Comparison of ENCODE assay signal across 7 cellular contexts in genomic region chr17:2071024-2071385, GRCh38. TPM values are rescaled to one million over a fixed set of nuclear protein-coding genes. Genes with fewer than 3 reads are reported as not detected.
A peak's percentile ranks its signal among the peaks of the same experiment; 100 is the strongest.
DNase-seq lines count a peak whose midpoint lies in the region; ATAC-seq and TF ChIP-seq lines count a peak whose summit lies in the region.
"Had no signal": no experiment of that assay in that cellular context is flagged by ENCODE, and none has a peak within 500 bp of the region (broad histone marks: within the 10 kb centered on the region; RNA-seq: fewer than 3 reads in every experiment).

No MANE protein-coding gene starts in this region.

- no peaks in the 10 kb centered on the region for H3K27me3 ChIP-seq in trophoblast cell (ENCODE audit: insufficient read depth, low read length)

- H2AFZ ChIP-seq in trophoblast cell (ENCODE audit: insufficient read depth, low read length, poor library complexity): no peak overlapping the region

- H3K14ac ChIP-seq in trophoblast cell (ENCODE audit: low read length): no peak overlapping the region

- H2BK120ac ChIP-seq in trophoblast cell (ENCODE audit: insufficient read depth, low read length, poor library complexity): no peak overlapping the region

- peaks cover 3% of the 10 kb centered on the region; the same call in 1 of the 2 replicates for H3K9me3 Mint-ChIP-seq in HFFc6
- no peaks in the 10 kb centered on the region for H3K9me3 Mint-ChIP-seq in activated naive CD8-positive, alpha-beta T cell (ENCODE audit: low read depth)

- H3K18ac ChIP-seq in trophoblast cell (ENCODE audit: low read length): no peak overlapping the region

- DNase-seq in HFFc6 (no peak), trophoblast cell (peak in 1 of 2 donors; percentile 11), cerebellum (ENCODE audit: low spot score) (no peak), AG08396 (ENCODE audit: low spot score) (no peak)
- DNase-seq: activated CD8-positive, alpha-beta memory T cell treated with anti-CD3 and anti-CD28 coated beads, Interleukin-2, amount 50 U/mL, for 4 hours had no signal

- H3K36me3 Mint-ChIP-seq in HFFc6 (ENCODE audit: low read depth): peaks cover 42% of the 10 kb centered on the region
- peaks cover 26% of the 10 kb centered on the region for H3K36me3 Mint-ChIP-seq in activated naive CD8-positive, alpha-beta T cell

- peaks cover 5 to 18% of the 10 kb centered on the region in 2 experiments for H3K36me3 ChIP-seq in trophoblast cell (ENCODE audit: control insufficient read depth in 1 of 2, insufficient read depth in 2 of 2, low read length in 2 of 2)

- H3K9me3 ChIP-seq in trophoblast cell (ENCODE audit: insufficient read depth, low read depth, low read length): no peaks in the 10 kb centered on the region

- H2BK12ac ChIP-seq in trophoblast cell (ENCODE audit: low read length): peak overlapping the region; percentile 47

- no peak overlapping the region for H3K23ac ChIP-seq in trophoblast cell (ENCODE audit: low read length)

- peak overlapping the region; percentile 37 for H3K4me3 Mint-ChIP-seq in HFFc6
- H3K4me3 Mint-ChIP-seq in activated naive CD8-positive, alpha-beta T cell: no peak overlapping the region

- peaks cover 41 to 48% of the 10 kb centered on the region in 2 experiments for H3K4me1 ChIP-seq in trophoblast cell (ENCODE audit: control insufficient read depth in 1 of 2, insufficient read depth in 2 of 2, low read length in 2 of 2)

- no CpG with 5 or more reads among the region's 6 CpGs for WGBS in trophoblast cell (ENCODE audit: extremely low coverage, insufficient coverage, insufficient read length)

- H3K79me2 ChIP-seq in trophoblast cell (ENCODE audit: control insufficient read depth, insufficient read depth, low read length, poor library complexity): peaks cover 9% of the 10 kb centered on the region

- no peak overlapping the region for H3K4me2 ChIP-seq in trophoblast cell (ENCODE audit: low read length)

- H4K12ac ChIP-seq in trophoblast cell (ENCODE audit: low read depth, low read length): no peak overlapping the region

- H3K27ac Mint-ChIP-seq in HFFc6: peak overlapping the region; percentile 83
- H3K27ac Mint-ChIP-seq in activated naive CD8-positive, alpha-beta T cell: peak overlapping the region; percentile 41

- H3K4me1 Mint-ChIP-seq in HFFc6 (ENCODE audit: low read depth): peaks cover 81% of the 10 kb centered on the region
- peaks cover 29% of the 10 kb centered on the region for H3K4me1 Mint-ChIP-seq in activated naive CD8-positive, alpha-beta T cell (ENCODE audit: low read depth)

- no peak overlapping the region for H4K8ac ChIP-seq in trophoblast cell (ENCODE audit: low read depth, low read length)

- H3K4ac ChIP-seq in trophoblast cell (ENCODE audit: low read depth, low read length): no peak overlapping the region

- H4K91ac ChIP-seq in trophoblast cell (ENCODE audit: low read depth, low read length): no peak overlapping the region

- H3K9ac ChIP-seq in trophoblast cell (ENCODE audit: low read length): no peak overlapping the region

- no peak for TF ChIP-seq CTCF in HFFc6 (IDR thresholded peaks at IDR 0.05)

- peaks cover 20% of the 10 kb centered on the region for H3K27me3 Mint-ChIP-seq in HFFc6 (ENCODE audit: insufficient read depth)
- no peaks in the 10 kb centered on the region for H3K27me3 Mint-ChIP-seq in activated naive CD8-positive, alpha-beta T cell

- no peak overlapping the region for H2AK5ac ChIP-seq in trophoblast cell (ENCODE audit: low read length)

- no peak overlapping the region for H2BK5ac ChIP-seq in trophoblast cell (ENCODE audit: low read depth, low read length, poor library complexity)

- H3K79me1 ChIP-seq in trophoblast cell (ENCODE audit: low read length): peaks cover 27% of the 10 kb centered on the region

- no peak overlapping the region for H3K4me3 ChIP-seq in trophoblast cell (ENCODE audit: low read depth, low read length)

- no peak for ATAC-seq in GM19463 (IDR thresholded peaks at IDR 0.05; ENCODE audit: unreplicated experiment)

- H3K27ac ChIP-seq in trophoblast cell (ENCODE audit: low read depth, low read length): no peak overlapping the region

RNA-seq across cellular contexts. Expression of gene HIC1, which starts 16.1 kb away (rescaled TPM):
- 10 to 100 TPM; 42.7 to 51.9 (median 48.0) TPM for total RNA-seq in HFFc6 (2021; fragmentation: NEBNext Ultra II Directional; extraction: Animal tissue kit (Norgen Biotek cat#: 25700))
- polyA plus RNA-seq in trophoblast cell (2013): 1.4 and 1.7 TPM in 2 replicates
- 9.1 TPM for total RNA-seq in cerebellum

RNA-seq across cellular contexts. Expression of gene OVCA2, which starts 29.2 kb away (rescaled TPM):
- 10 to 100 TPM; 39.5 to 44.3 (median 41.7) TPM for total RNA-seq in HFFc6 (2021; fragmentation: NEBNext Ultra II Directional; extraction: Animal tissue kit (Norgen Biotek cat#: 25700))
- polyA plus RNA-seq in trophoblast cell (2013): 40.2 and 44.9 TPM in 2 replicates
- 9.4 TPM for total RNA-seq in cerebellum

RNA-seq across cellular contexts. Expression of gene DPH1, which starts 41.1 kb away (rescaled TPM):
- total RNA-seq in HFFc6 (2021; fragmentation: NEBNext Ultra II Directional; extraction: Animal tissue kit (Norgen Biotek cat#: 25700)): 10 to 100 TPM; 65.9 to 81.6 (median 71.8) TPM
- polyA plus RNA-seq in trophoblast cell (2013): 15.0 and 15.8 TPM in 2 replicates
- total RNA-seq in cerebellum: 26.8 TPM

RNA-seq across cellular contexts. Expression of gene RTN4RL1, which starts 45.9 kb away (rescaled TPM):
- under 1 TPM; 0.33 to 0.60 (median 0.39) TPM for total RNA-seq in HFFc6 (2021; fragmentation: NEBNext Ultra II Directional; extraction: Animal tissue kit (Norgen Biotek cat#: 25700))
- polyA plus RNA-seq in trophoblast cell (2013): 0.55 and 0.57 TPM in 2 replicates
- total RNA-seq in cerebellum: 6.9 TPM
